Comparison of ENCODE assay signal across 9 cellular contexts in genomic region chr4:40289366-40290188, GRCh38. TPM values are rescaled to one million over a fixed set of nuclear protein-coding genes. Genes with fewer than 3 reads are reported as not detected.
DNase-seq lines count a peak whose midpoint lies in the region; ATAC-seq and TF ChIP-seq lines count a peak whose summit lies in the region.
"Had no signal": no experiment of that assay in that cellular context is flagged by ENCODE, and none has a peak within 500 bp of the region (broad histone marks: within the 10 kb centered on the region; RNA-seq: fewer than 3 reads in every experiment).

No MANE protein-coding gene starts in this region.

- no peak for TF ChIP-seq EP300 in suprapubic skin (IDR thresholded peaks at IDR 0.05)

- peaks cover 0 to 3% (median 0%) of the 10 kb centered on the region in 7 donors for H3K9me3 Mint-ChIP-seq in CD4-positive, CD25-positive, alpha-beta regulatory T cell
- peaks cover 5% of the 10 kb centered on the region for H3K9me3 Mint-ChIP-seq in endodermal cell

- H3K9me3 ChIP-seq in CD4-positive, CD25-positive, alpha-beta regulatory T cell (ENCODE audit: control insufficient read depth in 2 of 2, low read length in 2 of 2): no peaks in the 10 kb centered on the region
- H3K9me3 ChIP-seq in OCI-LY1 (ENCODE audit: low read length): no peaks in the 10 kb centered on the region
- peaks cover 4% of the 10 kb centered on the region for H3K9me3 ChIP-seq in endodermal cell (ENCODE audit: control insufficient read depth, low read length)
- H3K9me3 ChIP-seq in suprapubic skin: no peaks in the 10 kb centered on the region

- H3K27ac Mint-ChIP-seq in CD4-positive, CD25-positive, alpha-beta regulatory T cell: peak overlapping the region; percentile 93 to 97 (median 97)
- H3K27ac Mint-ChIP-seq in endodermal cell: peak overlapping the region; percentile 80

- no peaks in the 10 kb centered on the region for H3K36me3 ChIP-seq in CD4-positive, CD25-positive, alpha-beta regulatory T cell (ENCODE audit: control insufficient read depth, insufficient read depth, low read length)
- H3K36me3 ChIP-seq in OCI-LY1 (ENCODE audit: insufficient read depth, low read length) (no peaks in the 10 kb centered on the region), endodermal cell (ENCODE audit: control insufficient read depth, insufficient read depth, low read length) (no peaks in the 10 kb centered on the region), suprapubic skin (no peaks in the 10 kb centered on the region)

- peak overlapping the region; percentile 68 for H3K27ac ChIP-seq in CD4-positive, CD25-positive, alpha-beta regulatory T cell (ENCODE audit: insufficient read depth, low read length, poor library complexity, severe bottlenecking)
- H3K27ac ChIP-seq in OCI-LY1 (ENCODE audit: low read depth, low read length, poor library complexity, severe bottlenecking): peak overlapping the region; percentile 96
- no peak overlapping the region for H3K27ac ChIP-seq in endodermal cell (ENCODE audit: low read depth, low read length)
- H3K27ac ChIP-seq in suprapubic skin: no peak overlapping the region

- H3K79me2 ChIP-seq in OCI-LY1 (ENCODE audit: insufficient read depth, low read length): no peaks in the 10 kb centered on the region

- no peaks in the 10 kb centered on the region for H4K20me1 ChIP-seq in OCI-LY1 (ENCODE audit: insufficient read depth, low read length)

- peak overlapping the region; percentile 64 for H3K4me3 ChIP-seq in CD4-positive, CD25-positive, alpha-beta regulatory T cell (ENCODE audit: low read depth, low read length)
- peak overlapping the region; percentile 9 for H3K4me3 ChIP-seq in OCI-LY1 (ENCODE audit: low read depth, low read length, poor library complexity, severe bottlenecking)
- H3K4me3 ChIP-seq in endodermal cell (ENCODE audit: low read length): no peak overlapping the region
- no peak overlapping the region for H3K4me3 ChIP-seq in suprapubic skin

- peak overlapping the region; percentile 36 for H3K9ac ChIP-seq in OCI-LY1 (ENCODE audit: low read length)
- H3K9ac ChIP-seq in endodermal cell (ENCODE audit: extremely low read depth, low read length, poor library complexity, severe bottlenecking): no peak overlapping the region

- H2AFZ ChIP-seq in OCI-LY1 (ENCODE audit: low read length): no peak overlapping the region

- 82% methylated on average over 6 to 7 of the region's 7 CpGs for WGBS in endodermal cell (ENCODE audit: insufficient coverage in 1 of 2, insufficient read length in 1 of 2), 2 experiments
- WGBS in suprapubic skin: 54% methylated on average over 7 of the region's 7 CpGs

- no peaks in the 10 kb centered on the region for H3K27me3 Mint-ChIP-seq in CD4-positive, CD25-positive, alpha-beta regulatory T cell
- H3K27me3 Mint-ChIP-seq in endodermal cell (ENCODE audit: insufficient read depth): peaks cover 3% of the 10 kb centered on the region

- TF ChIP-seq CTCF in OCI-LY1 (IDR thresholded peaks at IDR 0.05; ENCODE audit: low read length) (no peak), endodermal cell (conservative IDR thresholded peaks at IDR 0.05) (no peak), suprapubic skin (IDR thresholded peaks at IDR 0.05) (no peak)

- H3K9me2 ChIP-seq in OCI-LY1 (ENCODE audit: low read depth, low read length): no peaks in the 10 kb centered on the region

- no peak for TF ChIP-seq POLR2A in suprapubic skin (IDR thresholded peaks at IDR 0.05)

- H3F3A ChIP-seq in OCI-LY1 (ENCODE audit: insufficient read depth, low read length): no peaks in the 10 kb centered on the region

- ATAC-seq in CD4-positive, CD25-positive, alpha-beta regulatory T cell (ENCODE audit: low read depth in 2 of 2): peak; percentile 71 to 74
- peak; percentile 52 for ATAC-seq in GM21529 (IDR thresholded peaks at IDR 0.05; ENCODE audit: unreplicated experiment)
- ATAC-seq in GM19452 (IDR thresholded peaks at IDR 0.05; ENCODE audit: unreplicated experiment): no peak

- H3K27me3 ChIP-seq in CD4-positive, CD25-positive, alpha-beta regulatory T cell (ENCODE audit: control insufficient read depth, insufficient read depth, low read length): no peaks in the 10 kb centered on the region
- H3K27me3 ChIP-seq in OCI-LY1 (ENCODE audit: insufficient read depth, low read length) (no peaks in the 10 kb centered on the region), endodermal cell (ENCODE audit: control insufficient read depth, insufficient read depth, low read length, poor library complexity, severe bottlenecking) (no peaks in the 10 kb centered on the region), suprapubic skin (no peaks in the 10 kb centered on the region)

- peaks cover 38 to 76% (median 50%) of the 10 kb centered on the region in 4 donors for H3K4me1 Mint-ChIP-seq in CD4-positive, CD25-positive, alpha-beta regulatory T cell
- peaks cover 10% of the 10 kb centered on the region for H3K4me1 Mint-ChIP-seq in endodermal cell

- peak overlapping the region; percentile 46 for H3K4me2 ChIP-seq in OCI-LY1 (ENCODE audit: low read length)

- H3K4me1 ChIP-seq in CD4-positive, CD25-positive, alpha-beta regulatory T cell (ENCODE audit: control insufficient read depth, insufficient read depth, low read length, poor library complexity, severe bottlenecking): peaks cover 23% of the 10 kb centered on the region
- H3K4me1 ChIP-seq in OCI-LY1 (ENCODE audit: insufficient read depth, low read length, severe bottlenecking) (peaks cover 80% of the 10 kb centered on the region), endodermal cell (ENCODE audit: control insufficient read depth, insufficient read depth, low read length) (no peaks in the 10 kb centered on the region), suprapubic skin (no peaks in the 10 kb centered on the region)

- peak overlapping the region in 3 of 4 donors; percentile 72 to 84 (median 76) for H3K4me3 Mint-ChIP-seq in CD4-positive, CD25-positive, alpha-beta regulatory T cell
- H3K4me3 Mint-ChIP-seq in endodermal cell: no peak overlapping the region

- peak in 1 of 3 donors; percentile 62 for DNase-seq in CD4-positive, CD25-positive, alpha-beta regulatory T cell
- DNase-seq in endodermal cell: no peak
- no peak for DNase-seq in suprapubic skin (ENCODE audit: low spot score in 2 of 2)
- no peak for DNase-seq in occipital lobe (lab: John Stamatoyannopoulos, UW)
- no peak for DNase-seq in GM19238 (ENCODE audit: insufficient read length, low spot score)
- DNase-seq: NCI-H510A treated with DMSO at 0.1 percent for 48 hours had no signal

- H3K36me3 Mint-ChIP-seq in CD4-positive, CD25-positive, alpha-beta regulatory T cell: peaks cover 2% of the 10 kb centered on the region
- peaks cover 3% of the 10 kb centered on the region for H3K36me3 Mint-ChIP-seq in endodermal cell (ENCODE audit: low read depth)

RNA-seq across cellular contexts. Expression of gene CHRNA9, which starts 45.6 kb away (rescaled TPM):
- total RNA-seq in CD4-positive, CD25-positive, alpha-beta regulatory T cell: not detected
- polyA plus RNA-seq in CD4-positive, CD25-positive, alpha-beta regulatory T cell: under 1 TPM; 0.13 to 0.69 (median 0.37) TPM
- total RNA-seq in endodermal cell (under 1 TPM in 1 of 2 donors, not detected in 1; 0.90 TPM), suprapubic skin (1 to 10 TPM in 1 of 4 donors, under 1 TPM in 2, not detected in 1; 0.34 to 2.4 (median 0.38) TPM), occipital lobe (0.31 TPM)
- polyA plus RNA-seq in endodermal cell (2013, experiment 1 of 2): 0.96 TPM
- 0.87 TPM for polyA plus RNA-seq in endodermal cell (2013, experiment 2 of 2)

Comparison
In these comparisons a context has a peak if more than half of its experiments do, and no peak if none do; other contexts are left out.
1. H3K27ac ChIP-seq: peak in CD4-positive, CD25-positive, alpha-beta regulatory T cell (single experiment) and OCI-LY1 (single experiment); none in endodermal cell (single experiment) and suprapubic skin (single experiment).
2. H3K4me3 ChIP-seq: peak in CD4-positive, CD25-positive, alpha-beta regulatory T cell (single experiment) and OCI-LY1 (single experiment); none in endodermal cell (single experiment) and suprapubic skin (single experiment).